Comparison of ENCODE assay signal across 16 cellular contexts in genomic region chr3:7397097-7397496, GRCh38.
DNase-seq lines count a peak whose midpoint lies in the region; ATAC-seq and TF ChIP-seq lines count a peak whose summit lies in the region.
"Had no signal": no experiment of that assay in that cellular context is flagged by ENCODE, and none has a peak within 500 bp of the region (broad histone marks: within the 10 kb centered on the region; RNA-seq: fewer than 3 reads in every experiment).

No MANE protein-coding gene starts in this region.

- no peak overlapping the region for H3K27ac Mint-ChIP-seq in MCF 10A (ENCODE audit: low read depth, unreplicated experiment)
- no peak overlapping the region for H3K27ac Mint-ChIP-seq in activated naive CD8-positive, alpha-beta T cell treated with anti-CD3 and anti-CD28 coated beads, Interleukin-2, amount 50 U/mL, for 24 hours
- H3K27ac Mint-ChIP-seq in activated naive CD4-positive, alpha-beta T cell treated with anti-CD3 and anti-CD28 coated beads, Interleukin-2, amount 10 ng/mL, durations not matched to agents 7 days and 5 days, result no peak overlapping the region
- H3K27ac Mint-ChIP-seq: CD14-positive monocyte; CD4-positive, alpha-beta memory T cell; GM23338 had no signal

- H3K4me1 ChIP-seq in mammary epithelial cell (ENCODE audit: insufficient read depth, low read length), result no peaks in the 10 kb centered on the region
- H3K4me1 ChIP-seq: BLaER1 had no signal

- H3K79me2 ChIP-seq in mammary epithelial cell (ENCODE audit: insufficient read depth, low read length), result no peaks in the 10 kb centered on the region

- CTCF ChIA-PET in mammary epithelial cell (lab: Charles Lee; ENCODE audit: low non-redundant PET), result no interaction called here
- CTCF ChIA-PET in MCF 10A (lab: Yijun Ruan, JAX), result no interaction called here
- CTCF ChIA-PET in activated naive CD4-positive, alpha-beta T cell treated with anti-CD3 and anti-CD28 coated beads, Interleukin-2, amount 10 ng/mL, durations not matched to agents 7 days and 5 days (lab: Charles Lee), result no interaction called here

- no peak overlapping the region for H3K4me3 ChIP-seq in mammary epithelial cell (replicated peaks in 1 of 3; ENCODE audit: insufficient read depth in 1 of 3, low read depth in 2 of 3, low read length in 3 of 3)
- no peak overlapping the region for H3K4me3 ChIP-seq in epithelial cell of esophagus (ENCODE audit: low read length)
- H3K4me3 ChIP-seq: BLaER1, GM23338 had no signal

- POLR2A ChIA-PET in MCF 10A (lab: Yijun Ruan, JAX), result no interaction called here

- H3K9ac ChIP-seq in mammary epithelial cell (ENCODE audit: insufficient read depth, low read length), result no peak overlapping the region
- H3K9ac ChIP-seq: BLaER1 had no signal

- no peaks in the 10 kb centered on the region for H3K27me3 ChIP-seq in mammary epithelial cell (ENCODE audit: insufficient read depth, low read length)
- H3K27me3 ChIP-seq: BLaER1 had no signal

- no peaks in the 10 kb centered on the region for H3K36me3 ChIP-seq in mammary epithelial cell (ENCODE audit: insufficient read depth, low read length)
- H3K36me3 ChIP-seq: BLaER1 had no signal

- H3K27ac ChIP-seq in mammary epithelial cell (ENCODE audit: insufficient read depth, low read depth, low read length), result no peak overlapping the region
- H3K27ac ChIP-seq: BLaER1 had no signal

- no peaks in the 10 kb centered on the region for H3K9me3 Mint-ChIP-seq in MCF 10A (ENCODE audit: unreplicated experiment)
- peaks cover 4% of the 10 kb centered on the region for H3K9me3 Mint-ChIP-seq in activated naive CD8-positive, alpha-beta T cell treated with anti-CD3 and anti-CD28 coated beads, Interleukin-2, amount 50 U/mL, for 24 hours
- peaks cover 2% of the 10 kb centered on the region for H3K9me3 Mint-ChIP-seq in activated naive CD4-positive, alpha-beta T cell treated with anti-CD3 and anti-CD28 coated beads, Interleukin-2, amount 10 ng/mL, durations not matched to agents 7 days and 5 days

- no peak for TF ChIP-seq CTCF in mammary epithelial cell (conservative IDR thresholded peaks at IDR 0.05 in 1 of 2, IDR thresholded peaks at IDR 0.05 in 1 of 2; ENCODE audit: extremely low read depth in 1 of 2, insufficient read depth in 1 of 2, low read depth in 1 of 2, low read length in 2 of 2)
- no peak for TF ChIP-seq CTCF in MCF 10A (IDR thresholded peaks at IDR 0.05; ENCODE audit: unreplicated experiment)
- no peak for TF ChIP-seq CTCF in epithelial cell of esophagus (IDR thresholded peaks at IDR 0.05; ENCODE audit: insufficient read depth, low read depth, low read length, missing control alignments)

- intact Hi-C loops in mammary epithelial cell (cut with micrococcal nuclease) (no loop called here), MCF 10A (cut with micrococcal nuclease) (no loop called here)

- in situ Hi-C loops in mammary epithelial cell (cut with MboI; ENCODE audit: low sequenced_read_pairs in 2 of 2), result no loop called here

- H3K9me3 ChIP-seq in mammary epithelial cell (replicated peaks; ENCODE audit: insufficient read depth, low read length), result no peaks in the 10 kb centered on the region
- H3K9me3 ChIP-seq: BLaER1 had no signal

- H3K4me1 Mint-ChIP-seq in MCF 10A (ENCODE audit: insufficient read depth, unreplicated experiment), result no peaks in the 10 kb centered on the region
- H3K4me1 Mint-ChIP-seq in activated naive CD8-positive, alpha-beta T cell treated with anti-CD3 and anti-CD28 coated beads, Interleukin-2, amount 50 U/mL, for 24 hours, result no peaks in the 10 kb centered on the region
- H3K4me1 Mint-ChIP-seq in activated naive CD4-positive, alpha-beta T cell treated with anti-CD3 and anti-CD28 coated beads, Interleukin-2, amount 10 ng/mL, durations not matched to agents 7 days and 5 days, result no peaks in the 10 kb centered on the region
- H3K4me1 Mint-ChIP-seq: CD14-positive monocyte; CD4-positive, alpha-beta memory T cell; GM23338 had no signal

- H4K20me1 ChIP-seq in mammary epithelial cell (ENCODE audit: insufficient read depth, low read length), result no peaks in the 10 kb centered on the region
- H4K20me1 ChIP-seq: BLaER1 had no signal

- no peak overlapping the region for H3K4me3 Mint-ChIP-seq in MCF 10A (ENCODE audit: unreplicated experiment)
- no peak overlapping the region for H3K4me3 Mint-ChIP-seq in activated naive CD8-positive, alpha-beta T cell treated with anti-CD3 and anti-CD28 coated beads, Interleukin-2, amount 50 U/mL, for 24 hours
- no peak overlapping the region for H3K4me3 Mint-ChIP-seq in activated naive CD4-positive, alpha-beta T cell treated with anti-CD3 and anti-CD28 coated beads, Interleukin-2, amount 10 ng/mL, durations not matched to agents 7 days and 5 days
- H3K4me3 Mint-ChIP-seq: CD14-positive monocyte; CD4-positive, alpha-beta memory T cell; GM23338 had no signal

- dilution Hi-C loops in mammary epithelial cell (cut with HindIII; ENCODE audit: low sequenced_read_pairs), result no loop called here

- no peak overlapping the region for H3K4me2 ChIP-seq in mammary epithelial cell (ENCODE audit: insufficient read depth, low read depth, low read length)
- H3K4me2 ChIP-seq: BLaER1, GM23338 had no signal

- no peaks in the 10 kb centered on the region for H3K27me3 Mint-ChIP-seq in MCF 10A (ENCODE audit: insufficient read depth, unreplicated experiment)
- H3K27me3 Mint-ChIP-seq in activated naive CD8-positive, alpha-beta T cell treated with anti-CD3 and anti-CD28 coated beads, Interleukin-2, amount 50 U/mL, for 24 hours, result no peaks in the 10 kb centered on the region
- H3K27me3 Mint-ChIP-seq in activated naive CD4-positive, alpha-beta T cell treated with anti-CD3 and anti-CD28 coated beads, Interleukin-2, amount 10 ng/mL, durations not matched to agents 7 days and 5 days, result no peaks in the 10 kb centered on the region
- H3K27me3 Mint-ChIP-seq: CD4-positive, alpha-beta memory T cell had no signal

- BruUV-seq in mammary epithelial cell (replicated peaks; lab: Mats Ljungman, UMichigan), result no TSS peak
- no TSS peak for BruUV-seq in MCF 10A (replicated peaks; lab: Mats Ljungman, UMichigan)

- DNase-seq in mammary epithelial cell (peak; percentile 3), MCF 10A (ENCODE audit: unreplicated experiment) (no peak), epithelial cell of esophagus (ENCODE audit: low read depth) (peak; percentile 67), kidney glomerular epithelial cell (lab: John Stamatoyannopoulos, UW) (peak; percentile 17), amygdala (lab: John Stamatoyannopoulos, UW) (no peak), NCI-H524 treated with DMSO at 0.1 percent for 48 hours (lab: John Stamatoyannopoulos, UW) (no peak)
- DNase-seq in activated naive CD8-positive, alpha-beta T cell treated with anti-CD3 and anti-CD28 coated beads, Interleukin-2, amount 50 U/mL, for 24 hours, result no peak
- DNase-seq in activated naive CD4-positive, alpha-beta T cell treated with anti-CD3 and anti-CD28 coated beads, Interleukin-2, amount 10 ng/mL, durations not matched to agents 7 days and 5 days, result no peak
- DNase-seq: 8988T; CD4-positive, alpha-beta memory T cell; DMS79 treated with DMSO at 0.1 percent for 48 hours; GF-D8; HCEC 1CT had no signal

- no peak for ATAC-seq in activated naive CD8-positive, alpha-beta T cell treated with anti-CD3 and anti-CD28 coated beads, Interleukin-2, amount 50 U/mL, for 24 hours
- ATAC-seq: GM23338 had no signal

- no peaks in the 10 kb centered on the region for H3K36me3 Mint-ChIP-seq in MCF 10A (ENCODE audit: insufficient read depth, unreplicated experiment)
- no peaks in the 10 kb centered on the region for H3K36me3 Mint-ChIP-seq in activated naive CD8-positive, alpha-beta T cell treated with anti-CD3 and anti-CD28 coated beads, Interleukin-2, amount 50 U/mL, for 24 hours (ENCODE audit: low read depth)
- no peaks in the 10 kb centered on the region for H3K36me3 Mint-ChIP-seq in activated naive CD4-positive, alpha-beta T cell treated with anti-CD3 and anti-CD28 coated beads, Interleukin-2, amount 10 ng/mL, durations not matched to agents 7 days and 5 days
- H3K36me3 Mint-ChIP-seq: CD14-positive monocyte; CD4-positive, alpha-beta memory T cell had no signal

- no peak overlapping the region for H2AFZ ChIP-seq in mammary epithelial cell (ENCODE audit: low read depth, low read length)
- H2AFZ ChIP-seq: GM23338 had no signal

- WGBS in mammary epithelial cell (ENCODE audit: low coverage, missing lambda C conversion rate), result 77% methylated on average over 2 of the region's 2 CpGs

Comparison
In these comparisons a context has a peak if more than half of its experiments do, and no peak if none do; other contexts are left out.
1. DNase-seq: peak in mammary epithelial cell (single experiment), epithelial cell of esophagus (single experiment) and kidney glomerular epithelial cell (single experiment); none in MCF 10A (single experiment), amygdala (0 of 56), NCI-H524 treated with DMSO at 0.1 percent for 48 hours (single experiment), activated naive CD8-positive, alpha-beta T cell treated with anti-CD3 and anti-CD28 coated beads, Interleukin-2, amount 50 U/mL, for 24 hours (single experiment) and activated naive CD4-positive, alpha-beta T cell treated with anti-CD3 and anti-CD28 coated beads, Interleukin-2, amount 10 ng/mL, durations not matched to agents 7 days and 5 days (single experiment).